In the genomic region with DNA sequence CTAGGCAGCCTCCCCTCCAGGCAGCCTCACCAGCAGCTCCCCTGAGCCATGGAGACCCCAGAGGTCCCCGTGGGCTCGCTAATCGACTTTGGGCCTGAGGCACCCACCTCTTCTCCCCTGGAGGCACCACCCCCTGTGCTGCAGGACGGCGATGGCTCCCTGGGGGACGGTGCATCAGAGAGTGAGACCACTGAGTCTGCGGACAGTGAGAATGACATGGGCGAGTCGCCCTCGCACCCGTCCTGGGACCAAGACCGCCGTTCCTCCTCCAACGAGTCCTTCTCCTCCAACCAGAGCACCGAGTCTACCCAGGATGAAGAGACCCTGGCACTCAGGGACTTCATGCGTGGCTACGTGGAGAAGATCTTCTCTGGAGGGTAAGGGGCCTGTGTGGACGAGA, we compare ENCODE assay signal across 1 cellular context.
TF ChIP-seq lines count a peak whose summit lies in the region.

No MANE protein-coding gene starts in this region.

TF ChIP-seq in IMR-90, 13 proteins besides CTCF, POLR2A, EP300 and RAD21:
- TF ChIP-seq CEBPB (IDR thresholded peaks at IDR 0.05; ENCODE audit: low read depth, low read length) (no peak), BHLHE40 (IDR thresholded peaks at IDR 0.05; ENCODE audit: low read depth, low read length) (no peak), CHD1 (IDR thresholded peaks at IDR 0.05; ENCODE audit: low read depth, low read length) (no peak), RFX5 (IDR thresholded peaks at IDR 0.05; ENCODE audit: low read depth, low read length) (no peak), FOS (IDR thresholded peaks at IDR 0.05; ENCODE audit: low read depth, low read length) (no peak), NFE2L2 (IDR thresholded peaks at IDR 0.05; ENCODE audit: low read depth, low read length) (no peak), RCOR1 (IDR thresholded peaks at IDR 0.05; ENCODE audit: insufficient replicate concordance, low read length) (no peak), SMC3 (IDR thresholded peaks at IDR 0.05; ENCODE audit: low read depth, low read length) (no peak), MAZ (IDR thresholded peaks at IDR 0.05; ENCODE audit: borderline replicate concordance, low read depth, low read length) (no peak), MAFK (IDR thresholded peaks at IDR 0.05; ENCODE audit: low read depth, low read length) (no peak), MXI1 (IDR thresholded peaks at IDR 0.05; ENCODE audit: borderline replicate concordance, low read depth, low read length) (no peak)
- TF ChIP-seq, protein P1, sequence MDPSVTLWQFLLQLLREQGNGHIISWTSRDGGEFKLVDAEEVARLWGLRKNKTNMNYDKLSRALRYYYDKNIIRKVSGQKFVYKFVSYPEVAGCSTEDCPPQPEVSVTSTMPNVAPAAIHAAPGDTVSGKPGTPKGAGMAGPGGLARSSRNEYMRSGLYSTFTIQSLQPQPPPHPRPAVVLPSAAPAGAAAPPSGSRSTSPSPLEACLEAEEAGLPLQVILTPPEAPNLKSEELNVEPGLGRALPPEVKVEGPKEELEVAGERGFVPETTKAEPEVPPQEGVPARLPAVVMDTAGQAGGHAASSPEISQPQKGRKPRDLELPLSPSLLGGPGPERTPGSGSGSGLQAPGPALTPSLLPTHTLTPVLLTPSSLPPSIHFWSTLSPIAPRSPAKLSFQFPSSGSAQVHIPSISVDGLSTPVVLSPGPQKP (IDR thresholded peaks at IDR 0.05; ENCODE audit: borderline replicate concordance, low read depth, low read length) = no peak
- TF ChIP-seq, protein P2, sequence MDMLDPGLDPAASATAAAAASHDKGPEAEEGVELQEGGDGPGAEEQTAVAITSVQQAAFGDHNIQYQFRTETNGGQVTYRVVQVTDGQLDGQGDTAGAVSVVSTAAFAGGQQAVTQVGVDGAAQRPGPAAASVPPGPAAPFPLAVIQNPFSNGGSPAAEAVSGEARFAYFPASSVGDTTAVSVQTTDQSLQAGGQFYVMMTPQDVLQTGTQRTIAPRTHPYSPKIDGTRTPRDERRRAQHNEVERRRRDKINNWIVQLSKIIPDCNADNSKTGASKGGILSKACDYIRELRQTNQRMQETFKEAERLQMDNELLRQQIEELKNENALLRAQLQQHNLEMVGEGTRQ (IDR thresholded peaks at IDR 0.05; ENCODE audit: low read depth, low read length) = no peak
